1 cellular context compared by ENCODE assay signal in the genomic region with DNA sequence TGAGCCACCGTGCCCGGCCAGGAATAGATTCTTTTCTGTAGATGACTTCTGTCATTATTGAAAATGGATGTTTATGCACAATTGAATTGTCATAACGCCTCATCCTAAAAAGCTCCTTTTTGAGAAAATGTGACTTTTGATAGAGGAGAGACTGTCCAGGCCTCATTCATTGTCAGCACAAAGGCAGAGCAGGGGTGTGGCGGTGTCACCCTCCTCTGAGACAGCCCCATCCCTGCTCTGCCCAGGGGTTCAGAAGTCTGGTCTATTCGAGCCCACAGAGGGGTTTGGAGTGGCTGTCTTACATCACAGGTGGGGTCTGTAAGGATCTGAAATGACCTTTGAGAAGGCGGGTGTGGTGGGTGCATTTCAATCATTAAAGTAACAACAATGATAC.
TF ChIP-seq lines count a peak whose summit lies in the region.

No MANE protein-coding gene starts in this region.

TF ChIP-seq in HCT116, 20 proteins besides CTCF, POLR2A, EP300 and RAD21 (continued from another document):
- TF ChIP-seq, protein P1, sequence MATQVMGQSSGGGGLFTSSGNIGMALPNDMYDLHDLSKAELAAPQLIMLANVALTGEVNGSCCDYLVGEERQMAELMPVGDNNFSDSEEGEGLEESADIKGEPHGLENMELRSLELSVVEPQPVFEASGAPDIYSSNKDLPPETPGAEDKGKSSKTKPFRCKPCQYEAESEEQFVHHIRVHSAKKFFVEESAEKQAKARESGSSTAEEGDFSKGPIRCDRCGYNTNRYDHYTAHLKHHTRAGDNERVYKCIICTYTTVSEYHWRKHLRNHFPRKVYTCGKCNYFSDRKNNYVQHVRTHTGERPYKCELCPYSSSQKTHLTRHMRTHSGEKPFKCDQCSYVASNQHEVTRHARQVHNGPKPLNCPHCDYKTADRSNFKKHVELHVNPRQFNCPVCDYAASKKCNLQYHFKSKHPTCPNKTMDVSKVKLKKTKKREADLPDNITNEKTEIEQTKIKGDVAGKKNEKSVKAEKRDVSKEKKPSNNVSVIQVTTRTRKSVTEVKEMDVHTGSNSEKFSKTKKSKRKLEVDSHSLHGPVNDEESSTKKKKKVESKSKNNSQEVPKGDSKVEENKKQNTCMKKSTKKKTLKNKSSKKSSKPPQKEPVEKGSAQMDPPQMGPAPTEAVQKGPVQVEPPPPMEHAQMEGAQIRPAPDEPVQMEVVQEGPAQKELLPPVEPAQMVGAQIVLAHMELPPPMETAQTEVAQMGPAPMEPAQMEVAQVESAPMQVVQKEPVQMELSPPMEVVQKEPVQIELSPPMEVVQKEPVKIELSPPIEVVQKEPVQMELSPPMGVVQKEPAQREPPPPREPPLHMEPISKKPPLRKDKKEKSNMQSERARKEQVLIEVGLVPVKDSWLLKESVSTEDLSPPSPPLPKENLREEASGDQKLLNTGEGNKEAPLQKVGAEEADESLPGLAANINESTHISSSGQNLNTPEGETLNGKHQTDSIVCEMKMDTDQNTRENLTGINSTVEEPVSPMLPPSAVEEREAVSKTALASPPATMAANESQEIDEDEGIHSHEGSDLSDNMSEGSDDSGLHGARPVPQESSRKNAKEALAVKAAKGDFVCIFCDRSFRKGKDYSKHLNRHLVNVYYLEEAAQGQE (IDR thresholded peaks at IDR 0.05; ENCODE audit: low read depth): no peak
- no peak for TF ChIP-seq CEBPB (IDR thresholded peaks at IDR 0.05; ENCODE audit: low read depth)
- TF ChIP-seq TCF7L2 (IDR thresholded peaks at IDR 0.05; ENCODE audit: borderline replicate concordance, extremely low read depth, insufficient read depth, insufficient read length): no peak
- TF ChIP-seq EZH2phosphoT487 (IDR thresholded peaks at IDR 0.05; ENCODE audit: borderline replicate concordance): no peak
- TF ChIP-seq, protein P2, sequence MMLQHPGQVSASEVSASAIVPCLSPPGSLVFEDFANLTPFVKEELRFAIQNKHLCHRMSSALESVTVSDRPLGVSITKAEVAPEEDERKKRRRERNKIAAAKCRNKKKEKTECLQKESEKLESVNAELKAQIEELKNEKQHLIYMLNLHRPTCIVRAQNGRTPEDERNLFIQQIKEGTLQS (IDR thresholded peaks at IDR 0.05): no peak
- no peak for TF ChIP-seq YY1 (IDR thresholded peaks at IDR 0.05; ENCODE audit: extremely low read depth, insufficient replicate concordance, low read depth, low read length)
- TF ChIP-seq, protein P3, sequence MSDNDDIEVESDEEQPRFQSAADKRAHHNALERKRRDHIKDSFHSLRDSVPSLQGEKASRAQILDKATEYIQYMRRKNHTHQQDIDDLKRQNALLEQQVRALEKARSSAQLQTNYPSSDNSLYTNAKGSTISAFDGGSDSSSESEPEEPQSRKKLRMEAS (IDR thresholded peaks at IDR 0.05): no peak
- no peak for TF ChIP-seq SIN3A (IDR thresholded peaks at IDR 0.05; ENCODE audit: low read depth)
- TF ChIP-seq FOSL1 (IDR thresholded peaks at IDR 0.05; ENCODE audit: low read depth): no peak
- TF ChIP-seq ZFX (IDR thresholded peaks at IDR 0.05): no peak
- TF ChIP-seq EGR1 (IDR thresholded peaks at IDR 0.05; ENCODE audit: low read depth): no peak
